Comparison of ENCODE assay signal across 27 cellular contexts in genomic region chr2:100861340-100861739, GRCh38. TPM values are rescaled to one million over a fixed set of nuclear protein-coding genes. Genes with fewer than 3 reads are reported as not detected.
"Had no signal": no experiment of that assay in that cellular context is flagged by ENCODE, and none has a peak within 500 bp of the region (broad histone marks: within the 10 kb centered on the region; RNA-seq: fewer than 3 reads in every experiment).

No MANE protein-coding gene starts in this region.

- H3K9me3 ChIP-seq: colonic mucosa had no signal

- FAIRE-seq: astrocyte, frontal cortex had no signal

- H3K27ac ChIP-seq: brain microvascular endothelial cell, colonic mucosa, WERI-Rb-1 had no signal

- H3K4me3 ChIP-seq: colonic mucosa had no signal

- DNase-seq: activated B cell treated with CpG ODN at 0.5 μM for 24 hours; activated CD4-positive, alpha-beta T cell treated with anti-CD3 and anti-CD28 coated beads for 48 hours; activated CD4-positive, alpha-beta T cell treated with anti-CD3 and anti-CD28 coated beads, Interleukin-2, amount 50 U/mL, for 1 hour; activated CD4-positive, alpha-beta T cell treated with anti-CD3 and anti-CD28 coated beads, Interleukin-2, amount 50 U/mL, for 48 hours; activated CD8-positive, alpha-beta memory T cell treated with anti-CD3 and anti-CD28 coated beads for 24 hours; activated CD8-positive, alpha-beta T cell treated with anti-CD3 and anti-CD28 coated beads for 36 hours; activated effector memory CD4-positive, alpha-beta T cell treated with Interleukin-2 at 50 U/mL for 16 hours; activated gamma-delta T cell treated with Interleukin-2 at 50 U/mL for 16 hours; activated naive CD4-positive, alpha-beta T cell treated with anti-CD3 and anti-CD28 coated beads, Interleukin-2, amount 50 U/mL, for 16 hours; activated naive CD4-positive, alpha-beta T cell treated with Interleukin-2 at 50 U/mL for 16 hours; activated T-cell treated with anti-CD3 and anti-CD28 coated beads, Interleukin-2, amount 50 U/mL, for 4 hours; amniotic stem cell; anterior cingulate cortex; brain microvascular endothelial cell; central memory CD4-positive, alpha-beta T cell; cerebellar nuclear complex; colonic mucosa; effector CD8-positive, alpha-beta T cell; head of caudate nucleus; T-helper 17 cell; T1000; WERI-Rb-1 had no signal

- H3K36me3 ChIP-seq: brain microvascular endothelial cell, colonic mucosa, WERI-Rb-1 had no signal

- H3K27me3 ChIP-seq: brain microvascular endothelial cell, colonic mucosa had no signal

- ATAC-seq: activated CD4-positive, CD25-positive, alpha-beta regulatory T cell treated with anti-CD3 and anti-CD28 coated beads, Interleukin-2, amount 50 U/mL, for 24 hours; activated CD8-positive, alpha-beta T cell treated with anti-CD3 and anti-CD28 coated beads for 36 hours; activated T-cell treated with anti-CD3 and anti-CD28 coated beads, Interleukin-2, amount 50 U/mL, for 4 hours; activated T-helper 17 cell treated with anti-CD3 and anti-CD28 coated beads, Interleukin-2, amount 50 U/mL, for 72 hours; esophagus mucosa; T-helper 17 cell had no signal

- H3K4me1 ChIP-seq: colonic mucosa had no signal

RNA-seq across cellular contexts. Expression of gene NPAS2, which starts 41.4 kb away (rescaled TPM):
- total RNA-seq: activated B cell treated with CpG ODN at 0.5 μM for 24 hours had no signal
